1 cellular context compared by ENCODE assay signal in genomic region chr3:149655826-149656599, GRCh38.
TF ChIP-seq lines count a peak whose summit lies in the region.

No MANE protein-coding gene starts in this region.

TF ChIP-seq in WTC11, 78 proteins besides CTCF, POLR2A, EP300 and RAD21 (continued from another document):
- no peak for TF ChIP-seq SMAD4 (CRISPR knock-in tag; IDR thresholded peaks at IDR 0.05)
- TF ChIP-seq, protein P1, sequence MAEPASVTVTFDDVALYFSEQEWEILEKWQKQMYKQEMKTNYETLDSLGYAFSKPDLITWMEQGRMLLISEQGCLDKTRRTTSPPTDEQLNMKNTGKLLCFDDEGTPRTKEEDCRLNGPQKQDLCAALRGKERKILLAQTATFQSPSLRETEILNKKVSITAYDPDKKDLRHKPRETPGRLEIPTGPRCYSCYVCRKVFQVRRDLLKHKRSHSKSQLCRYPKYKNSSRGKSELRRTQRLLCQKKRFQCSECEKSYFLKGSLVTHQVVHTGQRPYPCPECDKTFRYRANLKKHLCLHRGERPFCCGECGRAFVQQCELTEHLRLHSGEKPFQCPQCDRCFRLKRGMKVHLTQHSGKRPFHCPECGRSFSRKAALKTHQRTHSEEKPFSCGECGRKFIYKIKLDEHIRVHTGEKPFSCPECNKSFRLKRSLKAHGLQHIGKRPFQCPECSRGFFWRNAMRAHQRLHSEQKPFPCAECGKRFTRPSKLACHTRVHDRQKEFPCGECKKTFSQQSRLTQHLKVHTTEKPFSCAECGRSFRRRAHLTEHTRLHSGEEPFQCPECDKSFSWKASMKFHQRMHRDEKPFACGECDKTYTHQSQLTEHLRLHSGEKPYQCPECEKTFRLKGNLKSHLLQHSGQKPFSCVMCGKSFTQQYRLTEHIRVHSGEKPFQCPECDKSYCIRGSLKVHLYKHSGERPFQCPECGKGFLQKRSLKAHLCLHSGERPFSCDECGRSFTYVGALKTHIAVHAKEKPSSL (CRISPR knock-in tag; conservative IDR thresholded peaks at IDR 0.05) = no peak
- no peak for TF ChIP-seq GTF2I (CRISPR knock-in tag; conservative IDR thresholded peaks at IDR 0.05)
- TF ChIP-seq, protein P2, sequence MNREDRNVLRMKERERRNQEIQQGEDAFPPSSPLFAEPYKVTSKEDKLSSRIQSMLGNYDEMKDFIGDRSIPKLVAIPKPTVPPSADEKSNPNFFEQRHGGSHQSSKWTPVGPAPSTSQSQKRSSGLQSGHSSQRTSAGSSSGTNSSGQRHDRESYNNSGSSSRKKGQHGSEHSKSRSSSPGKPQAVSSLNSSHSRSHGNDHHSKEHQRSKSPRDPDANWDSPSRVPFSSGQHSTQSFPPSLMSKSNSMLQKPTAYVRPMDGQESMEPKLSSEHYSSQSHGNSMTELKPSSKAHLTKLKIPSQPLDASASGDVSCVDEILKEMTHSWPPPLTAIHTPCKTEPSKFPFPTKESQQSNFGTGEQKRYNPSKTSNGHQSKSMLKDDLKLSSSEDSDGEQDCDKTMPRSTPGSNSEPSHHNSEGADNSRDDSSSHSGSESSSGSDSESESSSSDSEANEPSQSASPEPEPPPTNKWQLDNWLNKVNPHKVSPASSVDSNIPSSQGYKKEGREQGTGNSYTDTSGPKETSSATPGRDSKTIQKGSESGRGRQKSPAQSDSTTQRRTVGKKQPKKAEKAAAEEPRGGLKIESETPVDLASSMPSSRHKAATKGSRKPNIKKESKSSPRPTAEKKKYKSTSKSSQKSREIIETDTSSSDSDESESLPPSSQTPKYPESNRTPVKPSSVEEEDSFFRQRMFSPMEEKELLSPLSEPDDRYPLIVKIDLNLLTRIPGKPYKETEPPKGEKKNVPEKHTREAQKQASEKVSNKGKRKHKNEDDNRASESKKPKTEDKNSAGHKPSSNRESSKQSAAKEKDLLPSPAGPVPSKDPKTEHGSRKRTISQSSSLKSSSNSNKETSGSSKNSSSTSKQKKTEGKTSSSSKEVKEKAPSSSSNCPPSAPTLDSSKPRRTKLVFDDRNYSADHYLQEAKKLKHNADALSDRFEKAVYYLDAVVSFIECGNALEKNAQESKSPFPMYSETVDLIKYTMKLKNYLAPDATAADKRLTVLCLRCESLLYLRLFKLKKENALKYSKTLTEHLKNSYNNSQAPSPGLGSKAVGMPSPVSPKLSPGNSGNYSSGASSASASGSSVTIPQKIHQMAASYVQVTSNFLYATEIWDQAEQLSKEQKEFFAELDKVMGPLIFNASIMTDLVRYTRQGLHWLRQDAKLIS (CRISPR knock-in tag; IDR thresholded peaks at IDR 0.05; ENCODE audit: borderline replicate concordance) = no peak
